ENCODE assay signal across 2 cellular contexts in genomic region chr12:133106253-133106652, GRCh38.
TF ChIP-seq lines count a peak whose summit lies in the region.

No MANE protein-coding gene starts in this region.

TF ChIP-seq in HCT116, 20 proteins besides CTCF, POLR2A, EP300 and RAD21:
- TF ChIP-seq FOSL1 (IDR thresholded peaks at IDR 0.05; ENCODE audit: low read depth) (no peak), ZFX (IDR thresholded peaks at IDR 0.05) (no peak), ZNF274 (IDR thresholded peaks at IDR 0.05; ENCODE audit: low read depth, low read length) (peak; percentile 88), SRF (IDR thresholded peaks at IDR 0.05; ENCODE audit: low read depth) (no peak), EGR1 (IDR thresholded peaks at IDR 0.05; ENCODE audit: low read depth) (no peak)
- TF ChIP-seq, protein P1, sequence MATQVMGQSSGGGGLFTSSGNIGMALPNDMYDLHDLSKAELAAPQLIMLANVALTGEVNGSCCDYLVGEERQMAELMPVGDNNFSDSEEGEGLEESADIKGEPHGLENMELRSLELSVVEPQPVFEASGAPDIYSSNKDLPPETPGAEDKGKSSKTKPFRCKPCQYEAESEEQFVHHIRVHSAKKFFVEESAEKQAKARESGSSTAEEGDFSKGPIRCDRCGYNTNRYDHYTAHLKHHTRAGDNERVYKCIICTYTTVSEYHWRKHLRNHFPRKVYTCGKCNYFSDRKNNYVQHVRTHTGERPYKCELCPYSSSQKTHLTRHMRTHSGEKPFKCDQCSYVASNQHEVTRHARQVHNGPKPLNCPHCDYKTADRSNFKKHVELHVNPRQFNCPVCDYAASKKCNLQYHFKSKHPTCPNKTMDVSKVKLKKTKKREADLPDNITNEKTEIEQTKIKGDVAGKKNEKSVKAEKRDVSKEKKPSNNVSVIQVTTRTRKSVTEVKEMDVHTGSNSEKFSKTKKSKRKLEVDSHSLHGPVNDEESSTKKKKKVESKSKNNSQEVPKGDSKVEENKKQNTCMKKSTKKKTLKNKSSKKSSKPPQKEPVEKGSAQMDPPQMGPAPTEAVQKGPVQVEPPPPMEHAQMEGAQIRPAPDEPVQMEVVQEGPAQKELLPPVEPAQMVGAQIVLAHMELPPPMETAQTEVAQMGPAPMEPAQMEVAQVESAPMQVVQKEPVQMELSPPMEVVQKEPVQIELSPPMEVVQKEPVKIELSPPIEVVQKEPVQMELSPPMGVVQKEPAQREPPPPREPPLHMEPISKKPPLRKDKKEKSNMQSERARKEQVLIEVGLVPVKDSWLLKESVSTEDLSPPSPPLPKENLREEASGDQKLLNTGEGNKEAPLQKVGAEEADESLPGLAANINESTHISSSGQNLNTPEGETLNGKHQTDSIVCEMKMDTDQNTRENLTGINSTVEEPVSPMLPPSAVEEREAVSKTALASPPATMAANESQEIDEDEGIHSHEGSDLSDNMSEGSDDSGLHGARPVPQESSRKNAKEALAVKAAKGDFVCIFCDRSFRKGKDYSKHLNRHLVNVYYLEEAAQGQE (IDR thresholded peaks at IDR 0.05; ENCODE audit: low read depth), result no peak

TF ChIP-seq in K562, 482 proteins besides CTCF, POLR2A, EP300 and RAD21:
- TF ChIP-seq POLR2AphosphoS5 (IDR thresholded peaks at IDR 0.05; ENCODE audit: control insufficient read depth, insufficient read depth, low read depth, low read length) (no peak), ZNF274 (IDR thresholded peaks at IDR 0.05; ENCODE audit: borderline replicate concordance, low read depth, low read length) (peak; percentile 99), CBX5 (IDR thresholded peaks at IDR 0.05; ENCODE audit: borderline replicate concordance, low read depth) (peak; percentile 47; the same call in 1 of the 2 replicates), ZNF75A (CRISPR knock-in tag; IDR thresholded peaks at IDR 0.05) (peak; percentile 82), TRIM28 (IDR thresholded peaks at IDR 0.05) (peak; percentile 84), TRIM24 (IDR thresholded peaks at IDR 0.05) (peak in 1 of 2 experiments; percentile 22; a peak in 1 of 4 replicates), CC2D1A (IDR thresholded peaks at IDR 0.05) (no peak), PTTG1 (tag; IDR thresholded peaks at IDR 0.05; ENCODE audit: low read depth) (no peak), CBX3 (IDR thresholded peaks at IDR 0.05; ENCODE audit: borderline replicate concordance in 1 of 2, low read length in 2 of 2) (peak in 1 of 2 experiments; percentile 37; a peak in 1 of 3 replicates), IRF9 (tag; IDR thresholded peaks at IDR 0.05) (no peak), XRCC3 (IDR thresholded peaks at IDR 0.05) (0 out of 2 replicates have a peak, but pooled peaks have one; percentile 29), FUS (optimal IDR thresholded peaks at IDR 0.05; ENCODE audit: low read depth, low read length) (no peak)
- TF ChIP-seq, protein P2, sequence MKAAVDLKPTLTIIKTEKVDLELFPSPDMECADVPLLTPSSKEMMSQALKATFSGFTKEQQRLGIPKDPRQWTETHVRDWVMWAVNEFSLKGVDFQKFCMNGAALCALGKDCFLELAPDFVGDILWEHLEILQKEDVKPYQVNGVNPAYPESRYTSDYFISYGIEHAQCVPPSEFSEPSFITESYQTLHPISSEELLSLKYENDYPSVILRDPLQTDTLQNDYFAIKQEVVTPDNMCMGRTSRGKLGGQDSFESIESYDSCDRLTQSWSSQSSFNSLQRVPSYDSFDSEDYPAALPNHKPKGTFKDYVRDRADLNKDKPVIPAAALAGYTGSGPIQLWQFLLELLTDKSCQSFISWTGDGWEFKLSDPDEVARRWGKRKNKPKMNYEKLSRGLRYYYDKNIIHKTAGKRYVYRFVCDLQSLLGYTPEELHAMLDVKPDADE (conservative IDR thresholded peaks at IDR 0.05; ENCODE audit: control insufficient read depth, low read depth, low read length), result 0 out of 2 replicates have a peak, but pooled peaks have one; percentile 37
TF ChIP-seq in K562: peak in this region for 8.
